12 cellular contexts compared by ENCODE assay signal in the genomic region with DNA sequence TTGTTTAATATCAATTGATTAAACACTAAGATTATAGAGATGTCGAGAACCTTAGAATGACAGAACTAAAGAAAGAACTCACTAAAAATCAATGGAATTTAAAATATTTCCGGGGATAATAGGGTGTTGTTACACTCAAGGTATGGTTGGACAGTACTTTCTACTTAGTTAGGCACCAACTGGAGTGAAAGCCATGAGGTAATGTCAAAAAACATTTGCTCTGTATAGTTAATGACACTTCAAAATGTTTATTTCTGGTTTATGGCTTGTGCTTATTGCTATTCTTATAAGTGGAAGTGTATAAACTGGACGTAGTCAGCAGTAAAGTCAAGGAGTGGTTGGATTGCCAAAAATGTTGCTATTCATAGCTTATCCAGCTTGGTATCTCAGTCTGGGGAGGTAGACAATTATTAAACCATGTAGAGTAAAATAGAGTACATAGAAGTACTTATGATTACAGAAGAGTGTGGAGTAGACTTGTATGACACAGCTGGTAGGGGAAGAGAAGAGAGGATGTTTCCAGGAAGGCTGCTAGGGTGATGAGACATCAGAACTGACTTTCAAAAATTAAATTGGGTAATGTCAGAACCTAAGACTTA. TPM values are rescaled to one million over a fixed set of nuclear protein-coding genes. Genes with fewer than 3 reads are reported as not detected.
DNase-seq lines count a peak whose midpoint lies in the region; ATAC-seq, FAIRE-seq and TF ChIP-seq lines count a peak whose summit lies in the region.
"Had no signal": no experiment of that assay in that cellular context is flagged by ENCODE, and none has a peak within 500 bp of the region (broad histone marks: within the 10 kb centered on the region; RNA-seq: fewer than 3 reads in every experiment).

No MANE protein-coding gene starts in this region.

- no peak for TF ChIP-seq CTCF in body of pancreas (IDR thresholded peaks at IDR 0.05)
- TF ChIP-seq CTCF in sigmoid colon (IDR thresholded peaks at IDR 0.05): no peak

- intact Hi-C loops in body of pancreas (cut with DNase I): no loop called here
- intact Hi-C loops in sigmoid colon (cut with DNase I): no loop called here

- DNase-seq in H54 (ENCODE audit: insufficient read length, low spot score) (no peak), body of pancreas (no peak), iris pigment epithelial cell (ENCODE audit: low read depth) (peak; percentile 74), sigmoid colon (no peak)
- DNase-seq in activated CD4-positive, alpha-beta T cell treated with anti-CD3 and anti-CD28 coated beads for 1 hour: no peak
- DNase-seq: head of caudate nucleus, NCI-H345, PC-3, retina had no signal

- TF ChIP-seq EP300 in sigmoid colon (IDR thresholded peaks at IDR 0.05): no peak

- FAIRE-seq in H54 (lab: Jason Lieb, UNC): peak; percentile 20

- H3K27ac ChIP-seq in body of pancreas (peak overlapping the region; percentile 54 to 82 (median 68)), sigmoid colon (peak overlapping the region; percentile 17 to 61 (median 50))

- H3K27me3 ChIP-seq in body of pancreas: no peaks in the 10 kb centered on the region
- no peaks in the 10 kb centered on the region for H3K27me3 ChIP-seq in sigmoid colon

- WGBS in body of pancreas, 2 donors: 17 to 19% methylated on average over 3 of the region's 3 CpGs
- 20 to 61% methylated on average over 3 of the region's 3 CpGs for WGBS in sigmoid colon, 2 donors

- peak; percentile 88 for ATAC-seq in body of pancreas
- ATAC-seq in GM18505 (IDR thresholded peaks at IDR 0.05; ENCODE audit: unreplicated experiment): no peak
- ATAC-seq in HG02798 (IDR thresholded peaks at IDR 0.05; ENCODE audit: poor library complexity, unreplicated experiment): no peak
- ATAC-seq: PC-3 had no signal

- H3K4me1 ChIP-seq in body of pancreas: peaks cover 20% of the 10 kb centered on the region
- H3K4me1 ChIP-seq in sigmoid colon: peaks cover 0 to 25% (median 21%) of the 10 kb centered on the region in 4 donors

- H3K4me3 ChIP-seq in body of pancreas (no peak overlapping the region), sigmoid colon (no peak overlapping the region)

- TF ChIP-seq POLR2A in H54 (IDR thresholded peaks at IDR 0.05; ENCODE audit: low read depth, low read length): no peak
- TF ChIP-seq POLR2A in body of pancreas (IDR thresholded peaks at IDR 0.05): peak in 1 of 3 donors; percentile 23
- TF ChIP-seq POLR2A in sigmoid colon (IDR thresholded peaks at IDR 0.05): no peak
- TF ChIP-seq POLR2A in GM18505 (IDR thresholded peaks at IDR 0.05; ENCODE audit: borderline replicate concordance, extremely low read depth, insufficient read depth, insufficient read length): no peak

- H3K9me3 ChIP-seq in body of pancreas: no peaks in the 10 kb centered on the region
- no peaks in the 10 kb centered on the region for H3K9me3 ChIP-seq in sigmoid colon

- H3K36me3 ChIP-seq in body of pancreas (replicated peaks in 1 of 2; ENCODE audit: insufficient read depth in 1 of 2, low read depth in 2 of 2) (peaks cover 8 to 18% of the 10 kb centered on the region in 2 donors), sigmoid colon (peaks cover 27 to 94% (median 50%) of the 10 kb centered on the region in 4 donors)

RNA-seq across cellular contexts. Expression of a gene that starts 56.5 kb away (rescaled TPM):
- total RNA-seq in body of pancreas: 1 to 10 TPM in 1 of 2 donors, not detected in 1; 5.7 TPM
- total RNA-seq in sigmoid colon: 1 to 10 TPM in 2 of 4 donors, under 1 TPM in 2; 0.27 to 3.2 (median 0.99) TPM
- polyA plus RNA-seq in sigmoid colon: under 1 TPM in 2 of 3 donors, not detected in 1; 0.60 to 0.79 TPM
- total RNA-seq: T-helper 2 cell treated with Interferon-gamma antibody and Interleukin-4, amounts not matched to agents 100 ng/mL and 5 ng/mL, for 36 hours had no signal
